15 cellular contexts compared by ENCODE assay signal in the genomic region with DNA sequence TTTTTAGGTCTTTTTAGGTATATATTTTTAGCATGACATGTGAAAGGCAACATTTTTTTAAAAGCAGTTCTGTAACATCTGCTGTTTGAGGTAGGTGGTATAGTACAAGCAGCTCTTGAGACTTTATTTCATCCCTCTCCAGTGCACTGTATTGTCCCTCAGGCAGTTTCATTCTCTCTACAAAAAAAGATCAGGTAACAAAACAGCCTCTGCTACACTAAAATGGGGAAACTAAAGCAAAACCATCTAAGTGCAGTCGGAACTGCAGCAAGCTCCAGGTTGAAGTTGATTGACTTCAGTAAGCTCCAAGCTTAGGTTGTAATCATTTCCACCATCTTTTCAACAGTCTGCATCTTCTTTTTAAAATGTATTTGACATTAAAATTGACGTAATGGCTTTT.
DNase-seq lines count a peak whose midpoint lies in the region; ATAC-seq lines count a peak whose summit lies in the region.
"Had no signal": no experiment of that assay in that cellular context is flagged by ENCODE, and none has a peak within 500 bp of the region (broad histone marks: within the 10 kb centered on the region; RNA-seq: fewer than 3 reads in every experiment).

No MANE protein-coding gene starts in this region.

- no peaks in the 10 kb centered on the region for H3K36me3 Mint-ChIP-seq in stimulated activated memory B cell treated with anti-CD40 and anti-IgM and Interleukin-4, amounts not matched to agents 10 μg/mL and 1 μg/mL and 100 μg/mL, for 72 hours
- H3K36me3 Mint-ChIP-seq: activated naive CD4-positive, alpha-beta T cell treated with anti-CD3 and anti-CD28 coated beads, Interleukin-2, amount 50 U/mL, for 24 hours had no signal

- H3K27me3 Mint-ChIP-seq in stimulated activated memory B cell treated with anti-CD40 and anti-IgM and Interleukin-4, amounts not matched to agents 10 μg/mL and 1 μg/mL and 100 μg/mL, for 72 hours: no peaks in the 10 kb centered on the region
- H3K27me3 Mint-ChIP-seq: activated naive CD4-positive, alpha-beta T cell treated with anti-CD3 and anti-CD28 coated beads, Interleukin-2, amount 50 U/mL, for 24 hours had no signal

- ATAC-seq in GM19043 (IDR thresholded peaks at IDR 0.05; ENCODE audit: low read depth, unreplicated experiment): peak; percentile 75
- ATAC-seq in GM21825 (IDR thresholded peaks at IDR 0.05; ENCODE audit: unreplicated experiment): peak; percentile 78
- peak; percentile 46 for ATAC-seq in HG03196 (IDR thresholded peaks at IDR 0.05; ENCODE audit: unreplicated experiment)
- no peak for ATAC-seq in stimulated activated memory B cell treated with anti-CD40 and anti-IgM and Interleukin-4, amounts not matched to agents 10 μg/mL and 1 μg/mL and 100 μg/mL, for 72 hours
- ATAC-seq: K562 had no signal

- H3K9me3 Mint-ChIP-seq in stimulated activated memory B cell treated with anti-CD40 and anti-IgM and Interleukin-4, amounts not matched to agents 10 μg/mL and 1 μg/mL and 100 μg/mL, for 72 hours: no peaks in the 10 kb centered on the region
- H3K9me3 Mint-ChIP-seq: activated naive CD4-positive, alpha-beta T cell treated with anti-CD3 and anti-CD28 coated beads, Interleukin-2, amount 50 U/mL, for 24 hours had no signal

- H3K4me3 ChIP-seq in H7 (ENCODE audit: insufficient read depth, low read depth, low read length): no peak overlapping the region
- H3K4me3 ChIP-seq: K562, stomach had no signal

- H3K4me3 Mint-ChIP-seq in stimulated activated memory B cell treated with anti-CD40 and anti-IgM and Interleukin-4, amounts not matched to agents 10 μg/mL and 1 μg/mL and 100 μg/mL, for 72 hours: no peak overlapping the region
- H3K4me3 Mint-ChIP-seq: activated naive CD4-positive, alpha-beta T cell treated with anti-CD3 and anti-CD28 coated beads, Interleukin-2, amount 50 U/mL, for 24 hours had no signal

- DNase-seq in stimulated activated CD4-positive, alpha-beta T cell treated with anti-CD3 and anti-CD28 coated beads, Interleukin-4, amount 100 ng/mL, for 24 hours: no peak
- DNase-seq in H7: no peak
- no peak for DNase-seq in GM03348 (ENCODE audit: low spot score)
- DNase-seq: activated CD4-positive, alpha-beta T cell treated with anti-CD3 and anti-CD28 coated beads for 1 hour; DMS153; foreskin melanocyte; left ventricle myocardium superior; stimulated activated CD4-positive, alpha-beta T cell treated with anti-CD3 and anti-CD28 coated beads, Interleukin-2, amount 100 ng/mL, for 24 hours; stomach had no signal

- peaks cover 35% of the 10 kb centered on the region for H3K4me1 Mint-ChIP-seq in stimulated activated memory B cell treated with anti-CD40 and anti-IgM and Interleukin-4, amounts not matched to agents 10 μg/mL and 1 μg/mL and 100 μg/mL, for 72 hours
- H3K4me1 Mint-ChIP-seq: activated naive CD4-positive, alpha-beta T cell treated with anti-CD3 and anti-CD28 coated beads, Interleukin-2, amount 50 U/mL, for 24 hours had no signal

- H3K27ac Mint-ChIP-seq in stimulated activated memory B cell treated with anti-CD40 and anti-IgM and Interleukin-4, amounts not matched to agents 10 μg/mL and 1 μg/mL and 100 μg/mL, for 72 hours: peak overlapping the region; percentile 46
- H3K27ac Mint-ChIP-seq: activated naive CD4-positive, alpha-beta T cell treated with anti-CD3 and anti-CD28 coated beads, Interleukin-2, amount 50 U/mL, for 24 hours had no signal

- no peaks in the 10 kb centered on the region for H3K36me3 ChIP-seq in H7 (replicated peaks; ENCODE audit: control insufficient read depth, insufficient read depth, low read length)
- H3K36me3 ChIP-seq: stomach had no signal

- H3K27me3 ChIP-seq in H7 (ENCODE audit: control insufficient read depth, insufficient read depth, low read length): no peaks in the 10 kb centered on the region
- H3K27me3 ChIP-seq: stomach had no signal
